1 cellular context compared by ENCODE assay signal in the genomic region with DNA sequence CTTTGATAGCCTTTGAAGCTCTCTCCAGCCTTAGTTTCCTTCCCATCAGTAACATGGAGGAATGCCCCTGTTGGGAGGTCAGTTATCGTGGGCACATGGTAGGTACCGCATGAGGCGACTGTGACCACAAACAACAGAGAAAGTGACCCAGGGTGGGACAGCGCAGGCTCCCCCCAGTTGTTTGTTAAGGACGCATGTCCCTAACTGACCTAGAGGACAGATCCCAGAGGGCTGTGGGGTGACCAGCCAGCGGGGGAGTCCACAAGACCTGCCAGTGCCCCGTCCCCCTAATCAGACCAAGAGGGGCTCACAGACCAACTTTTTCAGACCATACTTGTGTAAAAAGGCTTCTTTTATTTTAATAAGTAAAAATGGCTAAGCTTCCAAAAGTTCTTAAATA.
TF ChIP-seq lines count a peak whose summit lies in the region.

No MANE protein-coding gene starts in this region.

TF ChIP-seq in A549, 52 proteins besides CTCF, POLR2A, EP300 and RAD21 (continued from another document):
- no peak for TF ChIP-seq ELK1 (IDR thresholded peaks at IDR 0.05; ENCODE audit: low read depth, low read length)
- no peak for TF ChIP-seq SREBF2 (IDR thresholded peaks at IDR 0.05)
- TF ChIP-seq, protein P1, sequence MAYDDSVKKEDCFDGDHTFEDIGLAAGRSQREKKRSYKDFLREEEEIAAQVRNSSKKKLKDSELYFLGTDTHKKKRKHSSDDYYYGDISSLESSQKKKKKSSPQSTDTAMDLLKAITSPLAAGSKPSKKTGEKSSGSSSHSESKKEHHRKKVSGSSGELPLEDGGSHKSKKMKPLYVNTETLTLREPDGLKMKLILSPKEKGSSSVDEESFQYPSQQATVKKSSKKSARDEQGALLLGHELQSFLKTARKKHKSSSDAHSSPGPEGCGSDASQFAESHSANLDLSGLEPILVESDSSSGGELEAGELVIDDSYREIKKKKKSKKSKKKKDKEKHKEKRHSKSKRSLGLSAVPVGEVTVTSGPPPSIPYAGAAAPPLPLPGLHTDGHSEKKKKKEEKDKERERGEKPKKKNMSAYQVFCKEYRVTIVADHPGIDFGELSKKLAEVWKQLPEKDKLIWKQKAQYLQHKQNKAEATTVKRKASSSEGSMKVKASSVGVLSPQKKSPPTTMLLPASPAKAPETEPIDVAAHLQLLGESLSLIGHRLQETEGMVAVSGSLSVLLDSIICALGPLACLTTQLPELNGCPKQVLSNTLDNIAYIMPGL (CRISPR knock-in tag; IDR thresholded peaks at IDR 0.05; ENCODE audit: borderline replicate concordance): no peak
- TF ChIP-seq HDAC2 (IDR thresholded peaks at IDR 0.05): no peak
- TF ChIP-seq HOXB13 (CRISPR knock-in tag; IDR thresholded peaks at IDR 0.05; ENCODE audit: low read depth): no peak
- no peak for TF ChIP-seq ZFP36 (IDR thresholded peaks at IDR 0.05; ENCODE audit: borderline replicate concordance, partially characterized antibody)
- no peak for TF ChIP-seq MAFK (IDR thresholded peaks at IDR 0.05; ENCODE audit: partially characterized antibody)
